In the genomic region with DNA sequence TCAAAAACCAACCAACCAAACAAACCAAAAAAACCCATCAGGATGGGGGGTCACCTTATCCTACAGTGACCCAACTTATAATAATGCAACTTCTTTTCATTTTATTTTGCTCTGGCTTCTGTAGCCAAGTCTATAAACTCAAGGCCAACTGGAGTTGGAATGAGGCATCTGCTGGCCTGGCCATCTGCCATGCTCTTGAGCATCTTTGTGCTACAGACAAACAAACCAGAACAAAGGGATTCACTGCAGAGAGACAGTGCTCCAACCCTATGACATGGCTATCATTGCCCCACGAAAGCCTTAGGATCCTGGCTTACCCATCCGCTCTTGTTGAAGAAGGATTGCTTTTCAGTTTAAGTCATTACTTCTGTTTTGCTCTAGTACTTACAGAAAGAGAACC, we compare ENCODE assay signal across 10 cellular contexts. TPM values are rescaled to one million over a fixed set of nuclear protein-coding genes. Genes with fewer than 3 reads are reported as not detected.
DNase-seq lines count a peak whose midpoint lies in the region; ATAC-seq and TF ChIP-seq lines count a peak whose summit lies in the region.
"Had no signal": no experiment of that assay in that cellular context is flagged by ENCODE, and none has a peak within 500 bp of the region (broad histone marks: within the 10 kb centered on the region; RNA-seq: fewer than 3 reads in every experiment).

No MANE protein-coding gene starts in this region.

- DNase-seq in GM03348 (ENCODE audit: low spot score) = peak; percentile 50
- DNase-seq in NCI-H510A treated with DMSO at 0.1 percent for 48 hours (lab: John Stamatoyannopoulos, UW) = peak; percentile 66
- peak; percentile 83 for DNase-seq in fibroblast of mammary gland (ENCODE audit: low read depth)
- DNase-seq in sciatic nerve (ENCODE audit: low spot score) = no peak
- DNase-seq in nephron progenitor cell = no peak
- DNase-seq in activated CD4-positive, alpha-beta T cell treated with anti-CD3 and anti-CD28 coated beads for 4 hours = no peak
- no peak for DNase-seq in stimulated activated CD4-positive, alpha-beta T cell treated with anti-CD3 and anti-CD28 coated beads, Interleukin-1b, Interleukin-23, amount 100 ng/mL, for 48 hours
- no peak for DNase-seq in stimulated activated naive CD4-positive, alpha-beta T cell (lab: John Stamatoyannopoulos, UW)
- DNase-seq: activated effector memory CD4-positive, alpha-beta T cell treated with Interleukin-2 at 50 U/mL for 16 hours had no signal

- H3K4me1 Mint-ChIP-seq in nephron progenitor cell = peaks cover 11% of the 10 kb centered on the region

- H3K27me3 Mint-ChIP-seq in nephron progenitor cell (ENCODE audit: low read depth, poor library complexity) = peaks cover 3% of the 10 kb centered on the region

- peak; percentile 73 for ATAC-seq in sciatic nerve

- peaks cover 15% of the 10 kb centered on the region for H3K36me3 Mint-ChIP-seq in nephron progenitor cell (ENCODE audit: low read depth)

- no peak overlapping the region for H3K4me3 ChIP-seq in fibroblast of mammary gland (ENCODE audit: control insufficient read depth, low read depth, low read length)

- H3K9me3 Mint-ChIP-seq in nephron progenitor cell = peaks cover 3% of the 10 kb centered on the region
- H3K9me3 Mint-ChIP-seq: T-helper 2 cell treated with Interferon-gamma antibody and Interleukin-4, amounts not matched to agents 5 μg/mL and 100 μg/mL, for 36 hours had no signal

- intact Hi-C loops in sciatic nerve (cut with DNase I) = no loop called here

- no peak overlapping the region for H3K27ac Mint-ChIP-seq in nephron progenitor cell
- H3K27ac Mint-ChIP-seq: T-helper 2 cell treated with Interferon-gamma antibody and Interleukin-4, amounts not matched to agents 5 μg/mL and 100 μg/mL, for 36 hours had no signal

- no peak for TF ChIP-seq CTCF in fibroblast of mammary gland (conservative IDR thresholded peaks at IDR 0.05; ENCODE audit: control insufficient read depth, insufficient read depth, low read depth, low read length)
- no peak for TF ChIP-seq CTCF in nephron progenitor cell (IDR thresholded peaks at IDR 0.05)

- H3K4me3 Mint-ChIP-seq in nephron progenitor cell = no peak overlapping the region
- H3K4me3 Mint-ChIP-seq: T-helper 2 cell treated with Interferon-gamma antibody and Interleukin-4, amounts not matched to agents 5 μg/mL and 100 μg/mL, for 36 hours had no signal

RNA-seq across cellular contexts. Expression of gene SCRG1, which starts 49.2 kb away (rescaled TPM):
- 1.5 TPM for total RNA-seq in sciatic nerve

Comparison
In these comparisons a context has a peak if more than half of its experiments do, and no peak if none do; other contexts are left out.
1. DNase-seq: peak in GM03348 (single experiment), NCI-H510A treated with DMSO at 0.1 percent for 48 hours (single experiment) and fibroblast of mammary gland (single experiment); none in sciatic nerve (single experiment), nephron progenitor cell (single experiment), activated CD4-positive, alpha-beta T cell treated with anti-CD3 and anti-CD28 coated beads for 4 hours (0 of 2), stimulated activated CD4-positive, alpha-beta T cell treated with anti-CD3 and anti-CD28 coated beads, Interleukin-1b, Interleukin-23, amount 100 ng/mL, for 48 hours (single experiment) and stimulated activated naive CD4-positive, alpha-beta T cell (0 of 6).